1 cellular context compared by ENCODE assay signal in the genomic region with DNA sequence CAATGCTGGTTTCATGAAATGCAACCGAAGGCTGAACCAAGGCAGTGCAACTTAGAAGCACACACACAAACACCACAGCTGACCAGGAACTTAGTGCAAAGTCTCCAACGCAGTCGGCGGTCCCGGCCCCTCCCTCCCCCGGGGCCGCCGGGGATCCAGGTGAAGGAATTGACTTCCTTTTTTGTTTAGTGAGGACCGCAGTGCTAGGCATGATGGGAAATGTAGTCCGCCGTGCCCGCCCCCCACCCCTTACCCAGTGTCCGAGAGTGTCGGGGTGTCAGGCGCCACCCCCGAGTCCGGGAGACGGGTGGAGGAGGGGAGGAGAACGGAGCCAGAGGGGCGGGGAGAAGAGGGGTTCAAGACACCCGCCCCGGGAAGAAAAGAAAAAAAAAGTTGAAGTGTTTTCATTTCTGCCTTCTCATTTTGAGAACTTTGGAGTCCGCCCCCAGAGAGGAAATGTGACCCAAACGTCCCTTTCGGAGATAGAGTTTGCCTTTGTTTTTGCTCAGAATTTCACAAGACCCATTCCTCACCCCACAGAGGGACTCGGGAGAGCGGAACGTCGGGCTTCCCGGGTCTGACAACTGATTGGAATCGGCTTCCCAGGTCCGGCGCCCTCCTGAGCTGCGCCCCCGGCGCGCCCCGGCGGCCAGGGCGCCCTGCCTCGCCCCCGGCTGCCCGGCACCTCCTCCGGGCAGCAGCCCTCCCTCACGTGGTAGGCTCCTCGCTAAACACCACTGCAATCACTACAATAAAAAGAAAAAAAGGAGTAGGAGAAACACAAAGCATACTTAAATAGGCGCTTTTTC.
TF ChIP-seq lines count a peak whose summit lies in the region.

No MANE protein-coding gene starts in this region.

TF ChIP-seq in HEK293, 187 proteins besides CTCF, POLR2A, EP300 and RAD21 (continued from another document and continues in another):
- TF ChIP-seq KLF9 (tag by site-specific recombination; IDR thresholded peaks at IDR 0.05; ENCODE audit: low read depth), result peak; percentile 92
- peak; percentile 28; the same call in 1 of the 2 replicates for TF ChIP-seq ZNF843 (tag by site-specific recombination; IDR thresholded peaks at IDR 0.05)
- no peak for TF ChIP-seq ZNF391 (tag by site-specific recombination; IDR thresholded peaks at IDR 0.05; ENCODE audit: borderline replicate concordance, low read depth)
- no peak for TF ChIP-seq ZNF660 (tag by site-specific recombination; IDR thresholded peaks at IDR 0.05)
- no peak for TF ChIP-seq ZNF701 (tag by site-specific recombination; IDR thresholded peaks at IDR 0.05)
- 0 out of 2 replicates have a peak, but pooled peaks have one; percentile 30 for TF ChIP-seq ZNF2 (tag by site-specific recombination; IDR thresholded peaks at IDR 0.05)
- no peak for TF ChIP-seq TCF7L2 (IDR thresholded peaks at IDR 0.05; ENCODE audit: borderline replicate concordance, low read depth, low read length)
- TF ChIP-seq ZBTB20 (tag by site-specific recombination; IDR thresholded peaks at IDR 0.05), result peak; percentile 85
- TF ChIP-seq KLF16 (tag by site-specific recombination; IDR thresholded peaks at IDR 0.05), result peak; percentile 61; the same call in 1 of the 2 replicates
- no peak for TF ChIP-seq ZNF112 (tag by site-specific recombination; IDR thresholded peaks at IDR 0.05)
- peak; percentile 80 for TF ChIP-seq SP2 (tag by site-specific recombination; IDR thresholded peaks at IDR 0.05)
- TF ChIP-seq ZNF10 (tag by site-specific recombination; IDR thresholded peaks at IDR 0.05), result peak; percentile 98
- no peak for TF ChIP-seq ZNF530 (tag by site-specific recombination; IDR thresholded peaks at IDR 0.05; ENCODE audit: low read depth)
- TF ChIP-seq, protein P1, sequence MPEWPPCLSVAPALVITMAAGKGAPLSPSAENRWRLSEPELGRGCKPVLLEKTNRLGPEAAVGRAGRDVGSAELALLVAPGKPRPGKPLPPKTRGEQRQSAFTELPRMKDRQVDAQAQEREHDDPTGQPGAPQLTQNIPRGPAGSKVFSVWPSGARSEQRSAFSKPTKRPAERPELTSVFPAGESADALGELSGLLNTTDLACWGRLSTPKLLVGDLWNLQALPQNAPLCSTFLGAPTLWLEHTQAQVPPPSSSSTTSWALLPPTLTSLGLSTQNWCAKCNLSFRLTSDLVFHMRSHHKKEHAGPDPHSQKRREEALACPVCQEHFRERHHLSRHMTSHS (tag by site-specific recombination; IDR thresholded peaks at IDR 0.05), result no peak
- TF ChIP-seq ZNF280C (tag by site-specific recombination; IDR thresholded peaks at IDR 0.05), result no peak
- TF ChIP-seq ZNF146 (tag by site-specific recombination; IDR thresholded peaks at IDR 0.05), result no peak
- peak; percentile 80 for TF ChIP-seq ZNF423 (tag by site-specific recombination; IDR thresholded peaks at IDR 0.05)
- no peak; the same call in none of the 2 replicates for TF ChIP-seq ZNF184 (tag by site-specific recombination; IDR thresholded peaks at IDR 0.05)
- TF ChIP-seq ZNF837 (tag by site-specific recombination; IDR thresholded peaks at IDR 0.05), result no peak
- no peak for TF ChIP-seq YY1 (tag by site-specific recombination; IDR thresholded peaks at IDR 0.05)
- no peak for TF ChIP-seq ZNF157 (tag by site-specific recombination; IDR thresholded peaks at IDR 0.05)
- TF ChIP-seq ZNF704 (tag by site-specific recombination; IDR thresholded peaks at IDR 0.05), result no peak
- TF ChIP-seq ZSCAN30 (tag by site-specific recombination; IDR thresholded peaks at IDR 0.05), result 0 out of 2 replicates have a peak, but pooled peaks have one; percentile 17
- TF ChIP-seq ZBTB26 (tag by site-specific recombination; optimal IDR thresholded peaks at IDR 0.05), result peak; percentile 44
- TF ChIP-seq ZNF174 (tag by site-specific recombination; IDR thresholded peaks at IDR 0.05), result no peak
- no peak for TF ChIP-seq ZNF521 (tag by site-specific recombination; IDR thresholded peaks at IDR 0.05)
- no peak for TF ChIP-seq ZNF792 (tag by site-specific recombination; IDR thresholded peaks at IDR 0.05)
- peak; percentile 63 for TF ChIP-seq ZNF629 (tag by site-specific recombination; IDR thresholded peaks at IDR 0.05)
- TF ChIP-seq ZNF138 (tag by site-specific recombination; IDR thresholded peaks at IDR 0.05; ENCODE audit: borderline replicate concordance), result no peak
- TF ChIP-seq ZNF324 (tag by site-specific recombination; IDR thresholded peaks at IDR 0.05), result no peak
- peak; percentile 27; the same call in 1 of the 2 replicates for TF ChIP-seq ZFP69B (tag by site-specific recombination; IDR thresholded peaks at IDR 0.05)
- TF ChIP-seq ZNF621 (tag by site-specific recombination; IDR thresholded peaks at IDR 0.05), result no peak
- peak; percentile 83 for TF ChIP-seq ZBTB44 (tag by site-specific recombination; IDR thresholded peaks at IDR 0.05)
- TF ChIP-seq ZNF76 (tag by site-specific recombination; IDR thresholded peaks at IDR 0.05; ENCODE audit: borderline replicate concordance, low read depth), result peak; percentile 94
- TF ChIP-seq ZNF670 (tag by site-specific recombination; IDR thresholded peaks at IDR 0.05; ENCODE audit: low read depth), result no peak
- TF ChIP-seq, protein P2, sequence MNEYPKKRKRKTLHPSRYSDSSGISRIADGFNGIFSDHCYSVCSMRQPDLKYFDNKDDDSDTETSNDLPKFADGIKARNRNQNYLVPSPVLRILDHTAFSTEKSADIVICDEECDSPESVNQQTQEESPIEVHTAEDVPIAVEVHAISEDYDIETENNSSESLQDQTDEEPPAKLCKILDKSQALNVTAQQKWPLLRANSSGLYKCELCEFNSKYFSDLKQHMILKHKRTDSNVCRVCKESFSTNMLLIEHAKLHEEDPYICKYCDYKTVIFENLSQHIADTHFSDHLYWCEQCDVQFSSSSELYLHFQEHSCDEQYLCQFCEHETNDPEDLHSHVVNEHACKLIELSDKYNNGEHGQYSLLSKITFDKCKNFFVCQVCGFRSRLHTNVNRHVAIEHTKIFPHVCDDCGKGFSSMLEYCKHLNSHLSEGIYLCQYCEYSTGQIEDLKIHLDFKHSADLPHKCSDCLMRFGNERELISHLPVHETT (tag by site-specific recombination; IDR thresholded peaks at IDR 0.05), result 0 out of 2 replicates have a peak, but pooled peaks have one; percentile 16
- TF ChIP-seq, protein P3, sequence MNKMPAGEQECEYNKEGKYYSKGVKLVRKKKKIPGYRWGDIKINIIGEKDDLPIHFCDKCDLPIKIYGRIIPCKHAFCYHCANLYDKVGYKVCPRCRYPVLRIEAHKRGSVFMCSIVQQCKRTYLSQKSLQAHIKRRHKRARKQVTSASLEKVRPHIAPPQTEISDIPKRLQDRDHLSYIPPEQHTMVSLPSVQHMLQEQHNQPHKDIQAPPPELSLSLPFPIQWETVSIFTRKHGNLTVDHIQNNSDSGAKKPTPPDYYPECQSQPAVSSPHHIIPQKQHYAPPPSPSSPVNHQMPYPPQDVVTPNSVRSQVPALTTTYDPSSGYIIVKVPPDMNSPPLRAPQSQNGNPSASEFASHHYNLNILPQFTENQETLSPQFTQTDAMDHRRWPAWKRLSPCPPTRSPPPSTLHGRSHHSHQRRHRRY (tag by site-specific recombination; IDR thresholded peaks at IDR 0.05), result no peak
- TF ChIP-seq, protein P4, sequence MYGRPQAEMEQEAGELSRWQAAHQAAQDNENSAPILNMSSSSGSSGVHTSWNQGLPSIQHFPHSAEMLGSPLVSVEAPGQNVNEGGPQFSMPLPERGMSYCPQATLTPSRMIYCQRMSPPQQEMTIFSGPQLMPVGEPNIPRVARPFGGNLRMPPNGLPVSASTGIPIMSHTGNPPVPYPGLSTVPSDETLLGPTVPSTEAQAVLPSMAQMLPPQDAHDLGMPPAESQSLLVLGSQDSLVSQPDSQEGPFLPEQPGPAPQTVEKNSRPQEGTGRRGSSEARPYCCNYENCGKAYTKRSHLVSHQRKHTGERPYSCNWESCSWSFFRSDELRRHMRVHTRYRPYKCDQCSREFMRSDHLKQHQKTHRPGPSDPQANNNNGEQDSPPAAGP (tag by site-specific recombination; IDR thresholded peaks at IDR 0.05), result no peak
- no peak for TF ChIP-seq ZNF677 (tag by site-specific recombination; IDR thresholded peaks at IDR 0.05)
- no peak for TF ChIP-seq ZNF747 (tag by site-specific recombination; IDR thresholded peaks at IDR 0.05)
- no peak for TF ChIP-seq ZNF37A (tag by site-specific recombination; IDR thresholded peaks at IDR 0.05)
- 0 out of 2 replicates have a peak, but pooled peaks have one; percentile 13 for TF ChIP-seq ZNF692 (tag by site-specific recombination; IDR thresholded peaks at IDR 0.05)
- TF ChIP-seq, protein P5, sequence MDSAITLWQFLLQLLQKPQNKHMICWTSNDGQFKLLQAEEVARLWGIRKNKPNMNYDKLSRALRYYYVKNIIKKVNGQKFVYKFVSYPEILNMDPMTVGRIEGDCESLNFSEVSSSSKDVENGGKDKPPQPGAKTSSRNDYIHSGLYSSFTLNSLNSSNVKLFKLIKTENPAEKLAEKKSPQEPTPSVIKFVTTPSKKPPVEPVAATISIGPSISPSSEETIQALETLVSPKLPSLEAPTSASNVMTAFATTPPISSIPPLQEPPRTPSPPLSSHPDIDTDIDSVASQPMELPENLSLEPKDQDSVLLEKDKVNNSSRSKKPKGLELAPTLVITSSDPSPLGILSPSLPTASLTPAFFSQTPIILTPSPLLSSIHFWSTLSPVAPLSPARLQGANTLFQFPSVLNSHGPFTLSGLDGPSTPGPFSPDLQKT (IDR thresholded peaks at IDR 0.05; ENCODE audit: borderline replicate concordance, low read depth, low read length), result no peak
- no peak for TF ChIP-seq ZNF350 (tag by site-specific recombination; IDR thresholded peaks at IDR 0.05)
- TF ChIP-seq ZNF292 (tag by site-specific recombination; IDR thresholded peaks at IDR 0.05; ENCODE audit: borderline replicate concordance, low read depth), result no peak
